In the genomic region with DNA sequence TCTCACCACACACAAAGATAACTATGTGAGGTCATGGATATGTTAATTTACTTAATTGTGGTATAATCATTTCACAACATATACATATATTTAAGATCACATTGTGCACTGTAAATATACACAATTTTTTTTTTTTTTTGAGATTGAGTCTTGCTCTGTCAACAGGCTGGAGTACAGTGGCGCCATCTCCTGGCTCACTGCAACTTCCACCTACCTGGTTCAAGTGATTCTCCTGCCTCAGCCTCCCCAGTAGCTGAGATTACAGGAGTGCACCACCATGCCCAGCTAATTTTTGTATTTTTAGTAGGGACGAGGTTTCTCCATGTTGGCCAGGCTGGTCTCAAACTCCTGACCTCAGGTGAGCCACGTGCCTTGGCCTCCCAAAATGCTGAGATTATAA, we compare ENCODE assay signal across 9 cellular contexts. TPM values are rescaled to one million over a fixed set of nuclear protein-coding genes. Genes with fewer than 3 reads are reported as not detected.
DNase-seq lines count a peak whose midpoint lies in the region; ATAC-seq, FAIRE-seq and TF ChIP-seq lines count a peak whose summit lies in the region.
"Had no signal": no experiment of that assay in that cellular context is flagged by ENCODE, and none has a peak within 500 bp of the region (broad histone marks: within the 10 kb centered on the region; RNA-seq: fewer than 3 reads in every experiment).

No MANE protein-coding gene starts in this region.

- intact Hi-C loops in naive thymus-derived CD4-positive, alpha-beta T cell (cut with micrococcal nuclease), result loop anchor here in 1 of 2 donors (1.0 kb wide), 1 partner anchor 286 kb away; no protein-coding TSS in a partner anchor

- DNase-seq in Peyer's patch (peak; percentile 30 to 64 (median 61)), astrocyte of the hippocampus (ENCODE audit: low read depth, low spot score) (peak; percentile 57), inferior parietal cortex (ENCODE audit: extremely low spot score) (no peak), occipital lobe (lab: John Stamatoyannopoulos, UW) (no peak), NCI-H146 (lab: John Stamatoyannopoulos, UW) (no peak), HTR-8/SVneo (ENCODE audit: insufficient read length, low spot score) (no peak)
- DNase-seq in naive thymus-derived CD4-positive, alpha-beta T cell, result peak; percentile 8 to 51 (median 25)

- ATAC-seq in naive thymus-derived CD4-positive, alpha-beta T cell, result no peak
- ATAC-seq: T-helper 17 cell had no signal

- H3K4me1 Mint-ChIP-seq in naive thymus-derived CD4-positive, alpha-beta T cell, result no peaks in the 10 kb centered on the region
- H3K4me1 Mint-ChIP-seq: T-helper 17 cell had no signal

- H3K9me3 ChIP-seq in Peyer's patch, result no peaks in the 10 kb centered on the region
- no peaks in the 10 kb centered on the region for H3K9me3 ChIP-seq in naive thymus-derived CD4-positive, alpha-beta T cell (ENCODE audit: control insufficient read depth in 2 of 3, low read length in 3 of 3)

- no peak overlapping the region for H3K4me3 ChIP-seq in Peyer's patch
- no peak overlapping the region for H3K4me3 ChIP-seq in naive thymus-derived CD4-positive, alpha-beta T cell (ENCODE audit: low read length)

- H3K27ac Mint-ChIP-seq in naive thymus-derived CD4-positive, alpha-beta T cell, result no peak overlapping the region
- H3K27ac Mint-ChIP-seq: T-helper 17 cell had no signal

- peaks cover 0 to 27% (median 18%) of the 10 kb centered on the region in 5 donors for H3K27me3 Mint-ChIP-seq in naive thymus-derived CD4-positive, alpha-beta T cell

- no peak overlapping the region for H3K27ac ChIP-seq in Peyer's patch
- no peak overlapping the region for H3K27ac ChIP-seq in naive thymus-derived CD4-positive, alpha-beta T cell (ENCODE audit: low read depth, low read length)

- peaks cover 0 to 9% (median under 1%) of the 10 kb centered on the region in 11 donors for H3K9me3 Mint-ChIP-seq in naive thymus-derived CD4-positive, alpha-beta T cell

- no peaks in the 10 kb centered on the region for H3K36me3 Mint-ChIP-seq in naive thymus-derived CD4-positive, alpha-beta T cell

- no peaks in the 10 kb centered on the region for H3K36me3 ChIP-seq in Peyer's patch
- H3K36me3 ChIP-seq in naive thymus-derived CD4-positive, alpha-beta T cell (ENCODE audit: control insufficient read depth in 2 of 3, insufficient read depth in 3 of 3, low read length in 3 of 3), result no peaks in the 10 kb centered on the region

- no peak for TF ChIP-seq POLR2A in Peyer's patch (IDR thresholded peaks at IDR 0.05)

- no peak for FAIRE-seq in HTR-8/SVneo (lab: Jason Lieb, UNC)

- no peaks in the 10 kb centered on the region for H3K4me1 ChIP-seq in Peyer's patch
- no peaks in the 10 kb centered on the region for H3K4me1 ChIP-seq in naive thymus-derived CD4-positive, alpha-beta T cell (ENCODE audit: control insufficient read depth in 2 of 2, insufficient read depth in 2 of 2, low read length in 2 of 2)

- H3K4me3 Mint-ChIP-seq in naive thymus-derived CD4-positive, alpha-beta T cell, result no peak overlapping the region
- H3K4me3 Mint-ChIP-seq: T-helper 17 cell had no signal

- POLR2A ChIA-PET in naive thymus-derived CD4-positive, alpha-beta T cell (lab: Charles Lee), result no interaction called here

- TF ChIP-seq CTCF in GM12873 (IDR thresholded peaks at IDR 0.05; ENCODE audit: insufficient read depth, low read depth, low read length, missing control alignments) (peak; percentile 67), Peyer's patch (IDR thresholded peaks at IDR 0.05) (peak in 4 of 6 experiments; percentile 29 to 38 (median 36))

- H3K27me3 ChIP-seq in Peyer's patch, result no peaks in the 10 kb centered on the region
- H3K27me3 ChIP-seq in naive thymus-derived CD4-positive, alpha-beta T cell (ENCODE audit: control insufficient read depth in 2 of 2, insufficient read depth in 2 of 2, low read length in 2 of 2), result no peaks in the 10 kb centered on the region

- CTCF ChIA-PET in naive thymus-derived CD4-positive, alpha-beta T cell (lab: Charles Lee), result interaction anchor here (0.7 kb wide), 2 partner anchors 1061 to 1126 kb away, joined by 3 read pairs; no protein-coding TSS in a partner anchor

RNA-seq across cellular contexts. Expression of a gene that starts 11.5 kb away (rescaled TPM):
- total RNA-seq in Peyer's patch (not detected), occipital lobe (not detected)
- not detected for total RNA-seq in naive thymus-derived CD4-positive, alpha-beta T cell
- not detected for polyA plus RNA-seq in naive thymus-derived CD4-positive, alpha-beta T cell
- total RNA-seq: T-helper 17 cell had no signal

Comparison
In these comparisons a context has a peak if more than half of its experiments do, and no peak if none do; other contexts are left out.
1. DNase-seq: peak in Peyer's patch (3 of 3), astrocyte of the hippocampus (single experiment) and naive thymus-derived CD4-positive, alpha-beta T cell (9 of 9); none in inferior parietal cortex (single experiment), occipital lobe (single experiment), NCI-H146 (single experiment) and HTR-8/SVneo (single experiment).